18 cellular contexts compared by ENCODE assay signal in genomic region chr13:41971848-41972247, GRCh38. TPM values are rescaled to one million over a fixed set of nuclear protein-coding genes. Genes with fewer than 3 reads are reported as not detected.
DNase-seq lines count a peak whose midpoint lies in the region; ATAC-seq and TF ChIP-seq lines count a peak whose summit lies in the region.
"Had no signal": no experiment of that assay in that cellular context is flagged by ENCODE, and none has a peak within 500 bp of the region (broad histone marks: within the 10 kb centered on the region; RNA-seq: fewer than 3 reads in every experiment).

No MANE protein-coding gene starts in this region.

- no peaks in the 10 kb centered on the region for H3K27me3 ChIP-seq in GM23338 (ENCODE audit: insufficient read depth)
- H3K27me3 ChIP-seq: BLaER1 treated with 17β-estradiol and CSF1 and Interleukin-3, amounts not matched to agents 10 nM and 100 nM had no signal

- no peak for DNase-seq in activated CD4-positive, alpha-beta memory T cell treated with anti-CD3 and anti-CD28 coated beads, Interleukin-2, amount 10 ng/mL, durations not matched to agents 7 days and 5 days
- DNase-seq in activated CD4-positive, alpha-beta memory T cell treated with anti-CD3 and anti-CD28 coated beads for 36 hours: no peak
- DNase-seq in GM23338 (ENCODE audit: low spot score): no peak
- no peak for DNase-seq in activated T-helper 1 cell treated with anti-CD3 and anti-CD28 coated beads, Interleukin-12 subunit alpha, Interleukin-12 subunit beta, Interleukin-2, Interleukin-4 antibody, amounts not matched to agents 30 ng/mL and 10 ng/mL and 1 ng/mL, durations not matched to agents 14 hours and 24 hours and 36 hours (ENCODE audit: low spot score)
- DNase-seq in mucosa of descending colon: no peak
- no peak for DNase-seq in islet precursor cell
- DNase-seq in left ventricle myocardium superior: no peak
- DNase-seq in Kasumi-1 (lab: John Stamatoyannopoulos, UW): no peak
- DNase-seq: Caco-2; DMS153; EL; HFFc6; NCI-H187; NCI-H345; NCI-H526; NK-92 treated with Interleukin-12 subunit alpha and Interleukin-12 subunit beta, amount 100 ng/mL, for 24 hours; SHP77 had no signal

- H3K4me3 Mint-ChIP-seq in activated CD4-positive, alpha-beta memory T cell treated with anti-CD3 and anti-CD28 coated beads, Interleukin-2, amount 10 ng/mL, durations not matched to agents 7 days and 5 days: peak overlapping the region; percentile 6
- H3K4me3 Mint-ChIP-seq in activated CD4-positive, alpha-beta memory T cell treated with anti-CD3 and anti-CD28 coated beads for 36 hours: no peak overlapping the region
- H3K4me3 Mint-ChIP-seq in GM23338: no peak overlapping the region
- peak overlapping the region; percentile 38 for H3K4me3 Mint-ChIP-seq in activated T-helper 1 cell treated with anti-CD3 and anti-CD28 coated beads, Interleukin-12 subunit alpha, Interleukin-12 subunit beta, Interleukin-2, Interleukin-4 antibody, amounts not matched to agents 30 ng/mL and 10 ng/mL and 1 ng/mL, durations not matched to agents 14 hours and 24 hours and 36 hours
- H3K4me3 Mint-ChIP-seq: HFFc6 had no signal

- no peak for ATAC-seq in GM23338
- ATAC-seq in mucosa of descending colon: peak; percentile 45
- no peak for ATAC-seq in left ventricle myocardium superior

- H3K36me3 Mint-ChIP-seq in activated CD4-positive, alpha-beta memory T cell treated with anti-CD3 and anti-CD28 coated beads, Interleukin-2, amount 10 ng/mL, durations not matched to agents 7 days and 5 days (ENCODE audit: low read depth): no peaks in the 10 kb centered on the region
- no peaks in the 10 kb centered on the region for H3K36me3 Mint-ChIP-seq in activated CD4-positive, alpha-beta memory T cell treated with anti-CD3 and anti-CD28 coated beads for 36 hours
- no peaks in the 10 kb centered on the region for H3K36me3 Mint-ChIP-seq in GM23338 (ENCODE audit: low read depth)
- no peaks in the 10 kb centered on the region for H3K36me3 Mint-ChIP-seq in activated T-helper 1 cell treated with anti-CD3 and anti-CD28 coated beads, Interleukin-12 subunit alpha, Interleukin-12 subunit beta, Interleukin-2, Interleukin-4 antibody, amounts not matched to agents 30 ng/mL and 10 ng/mL and 1 ng/mL, durations not matched to agents 14 hours and 24 hours and 36 hours (ENCODE audit: low read depth)

- no peaks in the 10 kb centered on the region for H3K79me2 ChIP-seq in GM23338 (replicated peaks; ENCODE audit: insufficient read depth)

- intact Hi-C loops in activated CD4-positive, alpha-beta memory T cell treated with anti-CD3 and anti-CD28 coated beads for 36 hours (cut with micrococcal nuclease): loop anchor here (1.0 kb wide), 1 partner anchor 9 kb away; no protein-coding TSS in a partner anchor
- intact Hi-C loops in activated T-helper 1 cell treated with anti-CD3 and anti-CD28 coated beads, Interleukin-12 subunit alpha, Interleukin-12 subunit beta, Interleukin-2, Interleukin-4 antibody, amounts not matched to agents 30 ng/mL and 10 ng/mL and 1 ng/mL, durations not matched to agents 14 hours and 24 hours and 36 hours (cut with micrococcal nuclease): no loop called here
- intact Hi-C loops in mucosa of descending colon (cut with DNase I, micrococcal nuclease) (no loop called here), left ventricle myocardium superior (cut with micrococcal nuclease) (no loop called here)

- no peaks in the 10 kb centered on the region for H3K9me3 ChIP-seq in mucosa of descending colon
- H3K9me3 ChIP-seq: BLaER1 treated with 17β-estradiol and CSF1 and Interleukin-3, amounts not matched to agents 10 nM and 100 nM; Caco-2 had no signal

- H3K27ac ChIP-seq in GM23338 (ENCODE audit: low read depth): no peak overlapping the region
- H3K27ac ChIP-seq: BLaER1 treated with 17β-estradiol and CSF1 and Interleukin-3, amounts not matched to agents 10 nM and 100 nM had no signal

- no peak overlapping the region for H3K4me2 ChIP-seq in GM23338

- no peaks in the 10 kb centered on the region for H3K9me3 Mint-ChIP-seq in activated CD4-positive, alpha-beta memory T cell treated with anti-CD3 and anti-CD28 coated beads, Interleukin-2, amount 10 ng/mL, durations not matched to agents 7 days and 5 days
- H3K9me3 Mint-ChIP-seq in activated CD4-positive, alpha-beta memory T cell treated with anti-CD3 and anti-CD28 coated beads for 36 hours: no peaks in the 10 kb centered on the region
- no peaks in the 10 kb centered on the region for H3K9me3 Mint-ChIP-seq in GM23338
- no peaks in the 10 kb centered on the region for H3K9me3 Mint-ChIP-seq in activated T-helper 1 cell treated with anti-CD3 and anti-CD28 coated beads, Interleukin-12 subunit alpha, Interleukin-12 subunit beta, Interleukin-2, Interleukin-4 antibody, amounts not matched to agents 30 ng/mL and 10 ng/mL and 1 ng/mL, durations not matched to agents 14 hours and 24 hours and 36 hours
- H3K9me3 Mint-ChIP-seq: HFFc6 had no signal

- H3K36me3 ChIP-seq in GM23338 (ENCODE audit: insufficient read depth) (no peaks in the 10 kb centered on the region), mucosa of descending colon (ENCODE audit: low read depth) (no peaks in the 10 kb centered on the region)
- H3K36me3 ChIP-seq: BLaER1 treated with 17β-estradiol and CSF1 and Interleukin-3, amounts not matched to agents 10 nM and 100 nM had no signal

- peaks cover 13% of the 10 kb centered on the region for H3K4me1 ChIP-seq in GM23338 (ENCODE audit: insufficient read depth)
- no peaks in the 10 kb centered on the region for H3K4me1 ChIP-seq in mucosa of descending colon (ENCODE audit: low read depth)

- peak overlapping the region; percentile 43; the same call in 1 of the 2 replicates for H2AFZ ChIP-seq in GM23338

- H4K20me1 ChIP-seq in GM23338 (replicated peaks; ENCODE audit: insufficient read depth): no peaks in the 10 kb centered on the region
- H4K20me1 ChIP-seq: BLaER1 treated with 17β-estradiol and CSF1 and Interleukin-3, amounts not matched to agents 10 nM and 100 nM had no signal

- TF ChIP-seq CTCF in GM23338 (conservative IDR thresholded peaks at IDR 0.05; ENCODE audit: low read depth in 2 of 2) (no peak), mucosa of descending colon (IDR thresholded peaks at IDR 0.05) (no peak)

- H3K27me3 Mint-ChIP-seq in activated CD4-positive, alpha-beta memory T cell treated with anti-CD3 and anti-CD28 coated beads, Interleukin-2, amount 10 ng/mL, durations not matched to agents 7 days and 5 days: peaks cover 3% of the 10 kb centered on the region
- no peaks in the 10 kb centered on the region for H3K27me3 Mint-ChIP-seq in activated CD4-positive, alpha-beta memory T cell treated with anti-CD3 and anti-CD28 coated beads for 36 hours
- no peaks in the 10 kb centered on the region for H3K27me3 Mint-ChIP-seq in GM23338 (ENCODE audit: insufficient read depth, low read depth, poor library complexity)
- peaks cover 2% of the 10 kb centered on the region for H3K27me3 Mint-ChIP-seq in activated T-helper 1 cell treated with anti-CD3 and anti-CD28 coated beads, Interleukin-12 subunit alpha, Interleukin-12 subunit beta, Interleukin-2, Interleukin-4 antibody, amounts not matched to agents 30 ng/mL and 10 ng/mL and 1 ng/mL, durations not matched to agents 14 hours and 24 hours and 36 hours (ENCODE audit: insufficient read depth)

- H3F3A ChIP-seq in GM23338 (replicated peaks; ENCODE audit: low read depth): no peaks in the 10 kb centered on the region

- no peaks in the 10 kb centered on the region for H3K9me2 ChIP-seq in GM23338 (ENCODE audit: insufficient read depth)

- CTCF ChIA-PET in activated CD4-positive, alpha-beta memory T cell treated with anti-CD3 and anti-CD28 coated beads, Interleukin-2, amount 10 ng/mL, durations not matched to agents 7 days and 5 days (lab: Charles Lee): no interaction called here
- CTCF ChIA-PET in activated CD4-positive, alpha-beta memory T cell treated with anti-CD3 and anti-CD28 coated beads for 36 hours (lab: Charles Lee): interaction anchor here (1.0 to 1.1 kb wide), 2 partner anchors 10 to 141 kb away, joined by 3 read pairs; no protein-coding TSS in a partner anchor

- H3K4me1 Mint-ChIP-seq in activated CD4-positive, alpha-beta memory T cell treated with anti-CD3 and anti-CD28 coated beads, Interleukin-2, amount 10 ng/mL, durations not matched to agents 7 days and 5 days: peaks cover 39% of the 10 kb centered on the region
- peaks cover 9% of the 10 kb centered on the region for H3K4me1 Mint-ChIP-seq in activated CD4-positive, alpha-beta memory T cell treated with anti-CD3 and anti-CD28 coated beads for 36 hours (ENCODE audit: low read depth)
- H3K4me1 Mint-ChIP-seq in GM23338: peaks cover 21% of the 10 kb centered on the region
- peaks cover 11% of the 10 kb centered on the region for H3K4me1 Mint-ChIP-seq in activated T-helper 1 cell treated with anti-CD3 and anti-CD28 coated beads, Interleukin-12 subunit alpha, Interleukin-12 subunit beta, Interleukin-2, Interleukin-4 antibody, amounts not matched to agents 30 ng/mL and 10 ng/mL and 1 ng/mL, durations not matched to agents 14 hours and 24 hours and 36 hours (ENCODE audit: low read depth)

- POLR2A ChIA-PET in activated CD4-positive, alpha-beta memory T cell treated with anti-CD3 and anti-CD28 coated beads, Interleukin-2, amount 10 ng/mL, durations not matched to agents 7 days and 5 days (lab: Charles Lee): interaction anchor here (0.9 to 2.9 kb wide), 3 partner anchors 11 to 56 kb away, joined by 3 to 17 read pairs (median 5); partner anchors contain the start of gene VWA8
- POLR2A ChIA-PET in activated CD4-positive, alpha-beta memory T cell treated with anti-CD3 and anti-CD28 coated beads for 36 hours (lab: Charles Lee): interaction anchor here (1.7 kb wide), 1 partner anchor 11 kb away, joined by 6 read pairs; the partner anchor contains the start of gene VWA8

- H3K27ac Mint-ChIP-seq in activated CD4-positive, alpha-beta memory T cell treated with anti-CD3 and anti-CD28 coated beads, Interleukin-2, amount 10 ng/mL, durations not matched to agents 7 days and 5 days: no peak overlapping the region
- H3K27ac Mint-ChIP-seq in activated CD4-positive, alpha-beta memory T cell treated with anti-CD3 and anti-CD28 coated beads for 36 hours: no peak overlapping the region
- H3K27ac Mint-ChIP-seq in GM23338: no peak overlapping the region
- peak overlapping the region; percentile 10 for H3K27ac Mint-ChIP-seq in activated T-helper 1 cell treated with anti-CD3 and anti-CD28 coated beads, Interleukin-12 subunit alpha, Interleukin-12 subunit beta, Interleukin-2, Interleukin-4 antibody, amounts not matched to agents 30 ng/mL and 10 ng/mL and 1 ng/mL, durations not matched to agents 14 hours and 24 hours and 36 hours
- H3K27ac Mint-ChIP-seq: HFFc6 had no signal

- H3K4me3 ChIP-seq in GM23338 (no peak overlapping the region), mucosa of descending colon (no peak overlapping the region)
- H3K4me3 ChIP-seq: BLaER1 treated with 17β-estradiol and CSF1 and Interleukin-3, amounts not matched to agents 10 nM and 100 nM had no signal

RNA-seq across cellular contexts. Expression of gene VWA8, which starts 10.9 kb away (rescaled TPM):
- total RNA-seq in activated CD4-positive, alpha-beta memory T cell treated with anti-CD3 and anti-CD28 coated beads, Interleukin-2, amount 10 ng/mL, durations not matched to agents 7 days and 5 days: 10 to 100 TPM; 13.5 to 14.4 TPM
- total RNA-seq in activated CD4-positive, alpha-beta memory T cell treated with anti-CD3 and anti-CD28 coated beads for 36 hours: 10 to 100 TPM; 16.8 to 17.1 TPM
- total RNA-seq in GM23338 (2014; rRNA removed; shearing (Covaris generic)): 24.6 and 32.5 TPM in 2 replicates
- polyA plus RNA-seq in GM23338 (2016; fragmentation: Nextera tagmentation; extraction: Ambion mirVana): 4.7 and 6.3 TPM in 2 replicates
- 26.4 and 26.6 TPM in 2 replicates for total RNA-seq in activated T-helper 1 cell treated with anti-CD3 and anti-CD28 coated beads, Interleukin-12 subunit alpha, Interleukin-12 subunit beta, Interleukin-2, Interleukin-4 antibody, amounts not matched to agents 30 ng/mL and 10 ng/mL and 1 ng/mL, durations not matched to agents 14 hours and 24 hours and 36 hours
- total RNA-seq in mucosa of descending colon: 10 to 100 TPM; 19.1 to 31.5 (median 27.0) TPM
- 45.0 TPM for total RNA-seq in left ventricle myocardium superior

Comparison
In these comparisons a context has a peak if more than half of its experiments do, and no peak if none do; other contexts are left out.
1. H3K4me3 Mint-ChIP-seq: peak in activated CD4-positive, alpha-beta memory T cell treated with anti-CD3 and anti-CD28 coated beads, Interleukin-2, amount 10 ng/mL, durations not matched to agents 7 days and 5 days (single experiment) and activated T-helper 1 cell treated with anti-CD3 and anti-CD28 coated beads, Interleukin-12 subunit alpha, Interleukin-12 subunit beta, Interleukin-2, Interleukin-4 antibody, amounts not matched to agents 30 ng/mL and 10 ng/mL and 1 ng/mL, durations not matched to agents 14 hours and 24 hours and 36 hours (single experiment); none in activated CD4-positive, alpha-beta memory T cell treated with anti-CD3 and anti-CD28 coated beads for 36 hours (single experiment) and GM23338 (single experiment).